ENCODE assay signal across 1 cellular context in genomic region chr3:43863966-43864933, GRCh38.
TF ChIP-seq lines count a peak whose summit lies in the region.

No MANE protein-coding gene starts in this region.

TF ChIP-seq in H1, 55 proteins besides CTCF, POLR2A, EP300 and RAD21:
- TF ChIP-seq EZH2 (IDR thresholded peaks at IDR 0.05; ENCODE audit: low read depth, low read length, severe bottlenecking) (no peak), ATF2 (IDR thresholded peaks at IDR 0.05; ENCODE audit: low read length) (no peak), MAX (IDR thresholded peaks at IDR 0.05) (no peak), SRF (IDR thresholded peaks at IDR 0.05; ENCODE audit: low read depth, low read length) (no peak), HDAC2 (IDR thresholded peaks at IDR 0.05; ENCODE audit: borderline replicate concordance in 1 of 2, low read depth in 2 of 2, low read length in 2 of 2) (no peak), ATF3 (IDR thresholded peaks at IDR 0.05; ENCODE audit: insufficient read depth, low read depth, low read length) (no peak), SIX5 (IDR thresholded peaks at IDR 0.05; ENCODE audit: low read depth, low read length) (no peak), CHD1 (IDR thresholded peaks at IDR 0.05; ENCODE audit: low read depth, low read length) (no peak), SAP30 (IDR thresholded peaks at IDR 0.05; ENCODE audit: insufficient read depth, insufficient replicate concordance, low read length) (no peak), NANOG (IDR thresholded peaks at IDR 0.05; ENCODE audit: insufficient read depth, low read depth, low read length, poor library complexity, severe bottlenecking) (no peak), GABPA (IDR thresholded peaks at IDR 0.05; ENCODE audit: borderline replicate concordance, insufficient read depth, low read length) (no peak), POLR2AphosphoS5 (IDR thresholded peaks at IDR 0.05; ENCODE audit: low read depth, low read length) (no peak), CTBP2 (IDR thresholded peaks at IDR 0.05; ENCODE audit: borderline replicate concordance, insufficient read depth, insufficient read length, low read length) (no peak)
